Comparison of ENCODE assay signal across 3 cellular contexts in genomic region chr7:141028767-141029166, GRCh38.
A peak's percentile ranks its signal among the peaks of the same experiment; 100 is the strongest.
TF ChIP-seq lines count a peak whose summit lies in the region.

No MANE protein-coding gene starts in this region.

TF ChIP-seq in HepG2, 621 proteins besides CTCF, POLR2A, EP300 and RAD21:
- TF ChIP-seq ZNF883 (CRISPR knock-in tag; IDR thresholded peaks at IDR 0.05; ENCODE audit: not compliant biosample characterization) (no peak), MZF1 (CRISPR knock-in tag; IDR thresholded peaks at IDR 0.05; ENCODE audit: borderline replicate concordance) (no peak), ZNF343 (CRISPR knock-in tag; IDR thresholded peaks at IDR 0.05) (no peak), ZNF317 (CRISPR knock-in tag; IDR thresholded peaks at IDR 0.05) (peak; percentile 95)
- TF ChIP-seq, protein P1, sequence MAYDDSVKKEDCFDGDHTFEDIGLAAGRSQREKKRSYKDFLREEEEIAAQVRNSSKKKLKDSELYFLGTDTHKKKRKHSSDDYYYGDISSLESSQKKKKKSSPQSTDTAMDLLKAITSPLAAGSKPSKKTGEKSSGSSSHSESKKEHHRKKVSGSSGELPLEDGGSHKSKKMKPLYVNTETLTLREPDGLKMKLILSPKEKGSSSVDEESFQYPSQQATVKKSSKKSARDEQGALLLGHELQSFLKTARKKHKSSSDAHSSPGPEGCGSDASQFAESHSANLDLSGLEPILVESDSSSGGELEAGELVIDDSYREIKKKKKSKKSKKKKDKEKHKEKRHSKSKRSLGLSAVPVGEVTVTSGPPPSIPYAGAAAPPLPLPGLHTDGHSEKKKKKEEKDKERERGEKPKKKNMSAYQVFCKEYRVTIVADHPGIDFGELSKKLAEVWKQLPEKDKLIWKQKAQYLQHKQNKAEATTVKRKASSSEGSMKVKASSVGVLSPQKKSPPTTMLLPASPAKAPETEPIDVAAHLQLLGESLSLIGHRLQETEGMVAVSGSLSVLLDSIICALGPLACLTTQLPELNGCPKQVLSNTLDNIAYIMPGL (CRISPR knock-in tag; IDR thresholded peaks at IDR 0.05; ENCODE audit: borderline replicate concordance in 1 of 2, low read depth in 1 of 2) = no peak

TF ChIP-seq in HEK293, 187 proteins besides CTCF, POLR2A, EP300 and RAD21:
- no peak for TF ChIP-seq ZNF121 (tag by site-specific recombination; IDR thresholded peaks at IDR 0.05)
- no peak for TF ChIP-seq OVOL3 (tag by site-specific recombination; IDR thresholded peaks at IDR 0.05)
- no peak for TF ChIP-seq KLF17 (tag by site-specific recombination; IDR thresholded peaks at IDR 0.05)
- no peak for TF ChIP-seq ZBTB11 (tag by site-specific recombination; conservative IDR thresholded peaks at IDR 0.05; ENCODE audit: low read depth)
- peak; percentile 83 for TF ChIP-seq SETDB1 (IDR thresholded peaks at IDR 0.05; ENCODE audit: insufficient read length, low read length)

TF ChIP-seq in WTC11, 78 proteins besides CTCF, POLR2A, EP300 and RAD21:
- TF ChIP-seq NFYB (CRISPR knock-in tag; conservative IDR thresholded peaks at IDR 0.05; ENCODE audit: low read depth) = no peak
- TF ChIP-seq ZNF317 (CRISPR knock-in tag; IDR thresholded peaks at IDR 0.05; ENCODE audit: borderline replicate concordance, low read depth) = peak; percentile 90
